16 cellular contexts compared by ENCODE assay signal in genomic region chr17:18117974-18118632, GRCh38. TPM values are rescaled to one million over a fixed set of nuclear protein-coding genes. Genes with fewer than 3 reads are reported as not detected.
DNase-seq lines count a peak whose midpoint lies in the region; ATAC-seq, FAIRE-seq and TF ChIP-seq lines count a peak whose summit lies in the region.
"Had no signal": no experiment of that assay in that cellular context is flagged by ENCODE, and none has a peak within 500 bp of the region (broad histone marks: within the 10 kb centered on the region; RNA-seq: fewer than 3 reads in every experiment).

No MANE protein-coding gene starts in this region.

- no peak for TF ChIP-seq EP300 in H1 (IDR thresholded peaks at IDR 0.05; ENCODE audit: borderline replicate concordance in 1 of 2, low read depth in 2 of 2, low read length in 2 of 2)

- H3K4ac ChIP-seq in H1 (replicated peaks; ENCODE audit: insufficient read length, low read depth, low read length) (peak overlapping the region; percentile 53), mesenchymal stem cell (ENCODE audit: low read depth in 1 of 2, low read length in 2 of 2) (no peak overlapping the region)

- H3K4me2 ChIP-seq in H1 (ENCODE audit: insufficient read depth in 1 of 2, low read depth in 2 of 2, low read length in 2 of 2) (no peak overlapping the region), mesenchymal stem cell (ENCODE audit: low read length, poor library complexity, severe bottlenecking) (no peak overlapping the region)
- H3K4me2 ChIP-seq: BLaER1 had no signal

- H3K4me3 ChIP-seq in H1 (ENCODE audit: extremely low read depth in 1 of 4, insufficient read depth in 2 of 4, low read depth in 3 of 4, low read length in 4 of 4), result no peak overlapping the region
- no peak overlapping the region for H3K4me3 ChIP-seq in mesenchymal stem cell (ENCODE audit: insufficient read depth in 1 of 2, low read depth in 1 of 2, low read length in 2 of 2)
- H3K4me3 ChIP-seq: BLaER1, GM23248 had no signal

- H4K91ac ChIP-seq in H1 (replicated peaks; ENCODE audit: insufficient read length, low read length) (no peak overlapping the region), mesenchymal stem cell (ENCODE audit: low read length) (no peak overlapping the region)

- H3K9me3 ChIP-seq in H1 (ENCODE audit: insufficient read depth in 2 of 2, low read depth in 1 of 2, low read length in 1 of 2) (peaks cover 10 to 24% of the 10 kb centered on the region in 2 experiments), mesenchymal stem cell (ENCODE audit: control insufficient read depth, low read length) (no peaks in the 10 kb centered on the region)

- H2AK5ac ChIP-seq in H1 (ENCODE audit: low read depth, low read length) (no peak overlapping the region), mesenchymal stem cell (ENCODE audit: low read length, severe bottlenecking) (no peak overlapping the region)

- H3K14ac ChIP-seq in H1 (ENCODE audit: insufficient read length) (no peak overlapping the region), mesenchymal stem cell (ENCODE audit: low read length in 2 of 2) (no peak overlapping the region)

- CTCF ChIA-PET in H1 (lab: Charles Lee; ENCODE audit: partially characterized antibody), result interaction anchor here (2.7 kb wide), 1 partner anchor 23 kb away, joined by 18 read pairs; no protein-coding TSS in a partner anchor

- no peak overlapping the region for H3K27ac ChIP-seq in H1 (ENCODE audit: low read depth, low read length)
- no peak overlapping the region for H3K27ac ChIP-seq in mesenchymal stem cell (ENCODE audit: low read length, poor library complexity, severe bottlenecking)
- H3K27ac ChIP-seq: BLaER1, GM23248 had no signal

- POLR2A ChIA-PET in H1 (lab: Charles Lee; ENCODE audit: partially characterized antibody), result interaction anchor here (0.7 to 1.5 kb wide), 6 partner anchors 9 to 27 kb away, joined by 3 to 5 read pairs (median 4); partner anchors contain the start of gene MYO15A

- H2BK5ac ChIP-seq in H1 (ENCODE audit: low read depth, low read length) (no peak overlapping the region), mesenchymal stem cell (ENCODE audit: low read depth, low read length, poor library complexity, severe bottlenecking) (no peak overlapping the region)

- H2BK12ac ChIP-seq in H1 (ENCODE audit: low read depth, low read length) (no peak overlapping the region), mesenchymal stem cell (ENCODE audit: low read length in 2 of 2) (no peak overlapping the region)

- no peak overlapping the region for H4K5ac ChIP-seq in H1 (ENCODE audit: insufficient read length, low read depth, low read length)

- H3K23ac ChIP-seq in H1 (ENCODE audit: insufficient read length) (no peak overlapping the region), mesenchymal stem cell (ENCODE audit: low read length in 2 of 2) (peak overlapping the region in 1 of 2 experiments; percentile 19)

- H3K79me2 ChIP-seq in H1 (ENCODE audit: control insufficient read depth in 1 of 2, insufficient read depth in 2 of 2, low read length in 2 of 2), result no peaks in the 10 kb centered on the region

- 92% methylated on average over 10 of the region's 10 CpGs; no CpG with 5 or more reads in 1 of the 2 experiments for WGBS in H1 (ENCODE audit: extremely low coverage in 1 of 2, insufficient coverage in 1 of 2, insufficient read length in 1 of 2, insufficient replicate concordance in 2 of 2, low coverage in 1 of 2, low lambda C conversion rate in 2 of 2, missing lambda C conversion rate in 1 of 2), 2 experiments
- WGBS in mesenchymal stem cell, result 85% methylated on average over 10 of the region's 10 CpGs

- no peaks in the 10 kb centered on the region for H3K79me1 ChIP-seq in H1 (ENCODE audit: low read depth, low read length)
- no peaks in the 10 kb centered on the region for H3K79me1 ChIP-seq in mesenchymal stem cell (replicated peaks; ENCODE audit: low read length, poor library complexity, severe bottlenecking)

- H3K27me3 ChIP-seq in H1 (replicated peaks in 1 of 4; ENCODE audit: control insufficient read depth in 3 of 4, extremely low read depth in 1 of 4, insufficient read depth in 3 of 4, low read length in 3 of 4) (no peaks in the 10 kb centered on the region), mesenchymal stem cell (ENCODE audit: control insufficient read depth in 1 of 2, insufficient read depth in 1 of 2, low read length in 2 of 2) (peaks cover 0 to 14% of the 10 kb centered on the region in 2 experiments)
- H3K27me3 ChIP-seq: BLaER1 had no signal

- TF ChIP-seq CTCF in H1 (IDR thresholded peaks at IDR 0.05; ENCODE audit: control extremely low read depth in 1 of 3, insufficient read depth in 1 of 3, low read depth in 1 of 3, low read length in 3 of 3), result no peak

- H3K18ac ChIP-seq in H1 (ENCODE audit: extremely low read depth, low read length) (no peak overlapping the region), mesenchymal stem cell (ENCODE audit: low read depth in 1 of 2, low read length in 2 of 2) (no peak overlapping the region)

- no peaks in the 10 kb centered on the region for H4K20me1 ChIP-seq in H1 (replicated peaks in 1 of 2; ENCODE audit: control insufficient read depth in 1 of 2, insufficient read depth in 2 of 2, low read length in 2 of 2)
- H4K20me1 ChIP-seq: BLaER1 had no signal

- DNase-seq in NCI-H2196 (lab: John Stamatoyannopoulos, UW; ENCODE audit: unreplicated experiment) (peak; percentile 67), H1 (ENCODE audit: low read depth in 1 of 2, low spot score in 2 of 2) (no peak), mesenchymal stem cell (no peak), inferior parietal cortex (ENCODE audit: extremely low spot score) (no peak), ACHN (no peak), anterior cingulate cortex (lab: John Stamatoyannopoulos, UW) (no peak)
- DNase-seq: CD8-positive, alpha-beta memory T cell; GM23248; Karpas-422; MM.1S; NCI-H1105 treated with DMSO at 0.1 percent for 48 hours; NCI-H2171 treated with DMSO at 0.1 percent for 48 hours; NCI-H510A treated with DMSO at 0.1 percent for 48 hours had no signal

- TF ChIP-seq RAD21 in H1 (IDR thresholded peaks at IDR 0.05 in 1 of 2, conservative IDR thresholded peaks at IDR 0.05 in 1 of 2; ENCODE audit: low read depth in 2 of 2, low read length in 2 of 2), result no peak

- H2BK120ac ChIP-seq in H1 (replicated peaks; ENCODE audit: low read depth, low read length) (no peak overlapping the region), mesenchymal stem cell (ENCODE audit: low read depth, low read length) (no peak overlapping the region)

- H2BK15ac ChIP-seq in H1 (ENCODE audit: low read length) (no peak overlapping the region), mesenchymal stem cell (ENCODE audit: low read depth, poor library complexity, severe bottlenecking) (peak overlapping the region; percentile 49)

- TF ChIP-seq POLR2A in H1 (IDR thresholded peaks at IDR 0.05; ENCODE audit: control extremely low read depth in 1 of 2, low read depth in 2 of 2, low read length in 2 of 2), result no peak

- in situ Hi-C loops in ACHN (cut with HindIII; ENCODE audit: low pct_ligation_motif_present, low pct_unique_long_range_greater_than_20kb, low sequenced_read_pairs), result no loop called here

- no peak overlapping the region for H3K56ac ChIP-seq in H1 (replicated peaks; ENCODE audit: insufficient read length, low read depth, low read length)

- no peak for ATAC-seq in HG03571 (IDR thresholded peaks at IDR 0.05; ENCODE audit: unreplicated experiment)

- H3K36me3 ChIP-seq in H1 (ENCODE audit: control insufficient read depth in 2 of 4, insufficient read depth in 4 of 4, low read length in 3 of 4) (peaks cover 0 to 4% (median 0%) of the 10 kb centered on the region in 4 experiments; a peak in 1 of 8 replicates), mesenchymal stem cell (ENCODE audit: control insufficient read depth in 1 of 2, insufficient read depth in 2 of 2, low read depth in 1 of 2, low read length in 2 of 2) (no peaks in the 10 kb centered on the region)
- H3K36me3 ChIP-seq: BLaER1 had no signal

- H3K9ac ChIP-seq in H1 (replicated peaks in 1 of 4; ENCODE audit: extremely low read depth in 1 of 4, low read depth in 3 of 4, low read length in 3 of 4), result no peak overlapping the region; a peak in 1 of 7 replicates
- no peak overlapping the region for H3K9ac ChIP-seq in mesenchymal stem cell (ENCODE audit: low read length)
- H3K9ac ChIP-seq: BLaER1, GM23248 had no signal

- H2AFZ ChIP-seq in H1 (ENCODE audit: low read length), result no peak overlapping the region
- no peak overlapping the region for H2AFZ ChIP-seq in mesenchymal stem cell (ENCODE audit: low read depth, low read length)
- H2AFZ ChIP-seq: GM23248 had no signal

- H4K8ac ChIP-seq in H1 (ENCODE audit: extremely low read depth, insufficient read depth, low read length), result no peak overlapping the region; the same call in 1 of the 2 replicates
- no peak overlapping the region for H4K8ac ChIP-seq in mesenchymal stem cell (ENCODE audit: low read length)

- FAIRE-seq in H1 (lab: Jason Lieb, UNC), result no peak

- no peaks in the 10 kb centered on the region; a peak in 1 of 7 replicates for H3K4me1 ChIP-seq in H1 (replicated peaks in 1 of 4; ENCODE audit: control insufficient read depth in 3 of 4, insufficient read depth in 4 of 4, low read length in 3 of 4)
- H3K4me1 ChIP-seq in mesenchymal stem cell (ENCODE audit: control insufficient read depth, insufficient read depth, low read depth, low read length), result peaks cover 11% of the 10 kb centered on the region

- H2BK20ac ChIP-seq in H1 (ENCODE audit: low read length), result no peak overlapping the region

- no peaks in the 10 kb centered on the region for H3K23me2 ChIP-seq in H1 (ENCODE audit: low read depth, low read length)

RNA-seq across cellular contexts. Expression of gene MYO15A, which starts 9.5 kb away (rescaled TPM):
- 1.5 and 1.6 TPM in 2 replicates for total RNA-seq in H1 (2021; fragmentation: NEBNext Ultra II Directional; extraction: Animal tissue kit (Norgen Biotek cat#: 25700))
- polyA plus RNA-seq in H1 (2011; rRNA removed), result 4.2 and 5.5 TPM in 2 replicates
- polyA plus RNA-seq in H1 (2011; cell fraction: cytosol; rRNA removed), result 5.4 TPM
- polyA plus RNA-seq in H1 (2011; cell fraction: nucleus; rRNA removed), result 22.4 TPM
- polyA plus RNA-seq in H1 (2012, experiment 1 of 2), result 2.0 to 4.0 TPM (median 3.2 TPM) in 4 replicates
- 1.1 TPM for polyA plus RNA-seq in H1 (2012, experiment 2 of 2)
- polyA plus RNA-seq in H1 (2013, experiment 1 of 2), result 1.2 TPM
- polyA plus RNA-seq in H1 (2013, experiment 2 of 2), result 0.94 TPM
- polyA minus RNA-seq in H1 (2011; rRNA and poly(A)+ RNA removed), result 1.7 and 3.2 TPM in 2 replicates
- 1.7 TPM for polyA minus RNA-seq in H1 (2011; cell fraction: cytosol; rRNA and poly(A)+ RNA removed)
- 7.4 TPM for polyA minus RNA-seq in H1 (2011; cell fraction: nucleus; rRNA and poly(A)+ RNA removed)
- polyA plus RNA-seq in mesenchymal stem cell (2013, experiment 1 of 2), result 0.29 TPM
- 0.22 TPM for polyA plus RNA-seq in mesenchymal stem cell (2013, experiment 2 of 2)
- total RNA-seq: Daoy had no signal

RNA-seq across cellular contexts. Expression of gene DRG2, which starts 30.4 kb away (rescaled TPM):
- total RNA-seq in H1 (2021; fragmentation: NEBNext Ultra II Directional; extraction: Animal tissue kit (Norgen Biotek cat#: 25700)), result 44.6 and 50.1 TPM in 2 replicates
- 47.8 and 57.5 TPM in 2 replicates for polyA plus RNA-seq in H1 (2011; rRNA removed)
- 53.2 TPM for polyA plus RNA-seq in H1 (2011; cell fraction: cytosol; rRNA removed)
- polyA plus RNA-seq in H1 (2011; cell fraction: nucleus; rRNA removed), result 84.6 TPM
- 45.5 to 54.2 TPM (median 52.2 TPM) in 4 replicates for polyA plus RNA-seq in H1 (2012, experiment 1 of 2)
- polyA plus RNA-seq in H1 (2012, experiment 2 of 2), result 67.7 TPM
- 29.2 TPM for polyA plus RNA-seq in H1 (2013, experiment 1 of 2)
- 27.1 TPM for polyA plus RNA-seq in H1 (2013, experiment 2 of 2)
- polyA minus RNA-seq in H1 (2011; rRNA and poly(A)+ RNA removed), result 45.4 and 60.9 TPM in 2 replicates
- polyA minus RNA-seq in H1 (2011; cell fraction: cytosol; rRNA and poly(A)+ RNA removed), result 29.4 TPM
- 70.4 TPM for polyA minus RNA-seq in H1 (2011; cell fraction: nucleus; rRNA and poly(A)+ RNA removed)
- 25.6 TPM for polyA plus RNA-seq in mesenchymal stem cell (2013, experiment 1 of 2)
- 26.0 TPM for polyA plus RNA-seq in mesenchymal stem cell (2013, experiment 2 of 2)
